In the genomic region with DNA sequence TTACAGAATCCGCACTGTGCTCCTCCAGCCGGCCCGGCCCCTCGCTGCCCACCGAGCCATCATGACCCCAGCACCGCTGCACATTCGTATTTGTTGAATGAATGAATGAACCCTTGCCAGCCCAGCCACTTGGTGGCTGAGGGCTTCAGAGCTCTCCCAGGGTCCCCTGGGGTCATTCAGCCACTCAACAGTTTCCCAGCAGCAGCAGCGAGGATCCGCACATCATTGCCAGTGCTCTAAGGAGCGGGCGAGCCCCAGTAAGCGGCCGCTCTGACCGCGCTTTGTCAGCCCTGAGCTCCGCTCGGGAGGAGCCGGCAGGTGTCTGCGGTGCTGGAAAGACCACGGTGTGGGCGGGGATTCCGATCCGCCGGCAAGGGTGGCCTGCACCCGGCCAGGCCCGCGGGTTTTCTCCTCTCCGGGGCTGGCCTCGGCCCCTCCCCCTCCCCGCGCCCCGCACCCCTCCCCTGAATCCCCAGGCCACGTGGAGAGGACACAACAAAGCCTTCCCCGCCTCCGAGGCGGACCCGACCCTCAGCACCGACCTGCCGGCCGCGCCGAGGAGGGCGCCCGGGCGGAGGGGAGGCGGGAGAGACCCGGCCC, we compare ENCODE assay signal across 8 cellular contexts. TPM values are rescaled to one million over a fixed set of nuclear protein-coding genes. Genes with fewer than 3 reads are reported as not detected.
DNase-seq lines count a peak whose midpoint lies in the region; ATAC-seq and TF ChIP-seq lines count a peak whose summit lies in the region.

No MANE protein-coding gene starts in this region.

- no peaks in the 10 kb centered on the region for H3K9me3 ChIP-seq in smooth muscle cell (replicated peaks; ENCODE audit: low read depth)

- peak overlapping the region; percentile 90 for H3K4me2 ChIP-seq in smooth muscle cell

- H4K20me1 ChIP-seq in smooth muscle cell (ENCODE audit: low read depth): peaks cover 17% of the 10 kb centered on the region

- H2AFZ ChIP-seq in smooth muscle cell (ENCODE audit: low read depth): peak overlapping the region; percentile 54

- no peak for TF ChIP-seq CTCF in smooth muscle cell (IDR thresholded peaks at IDR 0.05; ENCODE audit: borderline replicate concordance, insufficient read depth, poor library complexity, severe bottlenecking)

- DNase-seq in NCI-H2107 (lab: John Stamatoyannopoulos, UW): peak; percentile 45
- no peak for DNase-seq in NCI-H2107 treated with DMSO at 0.1 percent for 48 hours (lab: John Stamatoyannopoulos, UW; ENCODE audit: unreplicated experiment)
- DNase-seq in HuH-7 (ENCODE audit: low spot score): peak; percentile 87
- peak; percentile 20 for DNase-seq in amniotic epithelial cell (ENCODE audit: low read depth)
- DNase-seq in smooth muscle cell (lab: John Stamatoyannopoulos, UW; ENCODE audit: unreplicated experiment): peak; percentile 14
- no peak for DNase-seq in putamen (ENCODE audit: low spot score)

- no peaks in the 10 kb centered on the region for H3K27me3 ChIP-seq in smooth muscle cell (ENCODE audit: low read depth)

- H3K4me3 ChIP-seq in iPS-11a (ENCODE audit: low read depth, low read length): peak overlapping the region; percentile 57
- H3K4me3 ChIP-seq in smooth muscle cell: peak overlapping the region; percentile 71

- no peaks in the 10 kb centered on the region for H3F3A ChIP-seq in smooth muscle cell (ENCODE audit: low read depth)

- peaks cover 8% of the 10 kb centered on the region for H3K4me1 ChIP-seq in smooth muscle cell (ENCODE audit: low read depth)

- H3K9ac ChIP-seq in smooth muscle cell (ENCODE audit: low read depth): no peak overlapping the region

- 7% methylated on average over 26 of the region's 47 CpGs for whole genome bisulfite sequencing in smooth muscle cell (ENCODE audit: low lambda C conversion rate)

- ATAC-seq in SK-N-SH treated with all-trans-retinoic acid at 6 μM for 48 hours: peak; percentile 75

- H3K79me2 ChIP-seq in smooth muscle cell (ENCODE audit: low read depth): no peaks in the 10 kb centered on the region

- H3K27ac ChIP-seq in smooth muscle cell (ENCODE audit: low read depth): no peak overlapping the region

- H3K36me3 ChIP-seq in smooth muscle cell (ENCODE audit: low read depth): no peaks in the 10 kb centered on the region

TF ChIP-seq in SK-N-SH treated with all-trans-retinoic acid at 6 μM for 48 hours, 23 proteins besides CTCF, POLR2A, EP300 and RAD21:
- TF ChIP-seq, protein P1, sequence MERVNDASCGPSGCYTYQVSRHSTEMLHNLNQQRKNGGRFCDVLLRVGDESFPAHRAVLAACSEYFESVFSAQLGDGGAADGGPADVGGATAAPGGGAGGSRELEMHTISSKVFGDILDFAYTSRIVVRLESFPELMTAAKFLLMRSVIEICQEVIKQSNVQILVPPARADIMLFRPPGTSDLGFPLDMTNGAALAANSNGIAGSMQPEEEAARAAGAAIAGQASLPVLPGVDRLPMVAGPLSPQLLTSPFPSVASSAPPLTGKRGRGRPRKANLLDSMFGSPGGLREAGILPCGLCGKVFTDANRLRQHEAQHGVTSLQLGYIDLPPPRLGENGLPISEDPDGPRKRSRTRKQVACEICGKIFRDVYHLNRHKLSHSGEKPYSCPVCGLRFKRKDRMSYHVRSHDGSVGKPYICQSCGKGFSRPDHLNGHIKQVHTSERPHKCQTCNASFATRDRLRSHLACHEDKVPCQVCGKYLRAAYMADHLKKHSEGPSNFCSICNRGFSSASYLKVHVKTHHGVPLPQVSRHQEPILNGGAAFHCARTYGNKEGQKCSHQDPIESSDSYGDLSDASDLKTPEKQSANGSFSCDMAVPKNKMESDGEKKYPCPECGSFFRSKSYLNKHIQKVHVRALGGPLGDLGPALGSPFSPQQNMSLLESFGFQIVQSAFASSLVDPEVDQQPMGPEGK (CRISPR knock-in tag; IDR thresholded peaks at IDR 0.05; ENCODE audit: borderline replicate concordance): no peak
- no peak for TF ChIP-seq ZFP30 (CRISPR knock-in tag; IDR thresholded peaks at IDR 0.05)
- TF ChIP-seq ZC3H10 (CRISPR knock-in tag; IDR thresholded peaks at IDR 0.05): no peak
- TF ChIP-seq ESRRG (CRISPR knock-in tag; IDR thresholded peaks at IDR 0.05): no peak
- TF ChIP-seq SNAI2 (CRISPR knock-in tag; IDR thresholded peaks at IDR 0.05): no peak
- TF ChIP-seq, protein P2, sequence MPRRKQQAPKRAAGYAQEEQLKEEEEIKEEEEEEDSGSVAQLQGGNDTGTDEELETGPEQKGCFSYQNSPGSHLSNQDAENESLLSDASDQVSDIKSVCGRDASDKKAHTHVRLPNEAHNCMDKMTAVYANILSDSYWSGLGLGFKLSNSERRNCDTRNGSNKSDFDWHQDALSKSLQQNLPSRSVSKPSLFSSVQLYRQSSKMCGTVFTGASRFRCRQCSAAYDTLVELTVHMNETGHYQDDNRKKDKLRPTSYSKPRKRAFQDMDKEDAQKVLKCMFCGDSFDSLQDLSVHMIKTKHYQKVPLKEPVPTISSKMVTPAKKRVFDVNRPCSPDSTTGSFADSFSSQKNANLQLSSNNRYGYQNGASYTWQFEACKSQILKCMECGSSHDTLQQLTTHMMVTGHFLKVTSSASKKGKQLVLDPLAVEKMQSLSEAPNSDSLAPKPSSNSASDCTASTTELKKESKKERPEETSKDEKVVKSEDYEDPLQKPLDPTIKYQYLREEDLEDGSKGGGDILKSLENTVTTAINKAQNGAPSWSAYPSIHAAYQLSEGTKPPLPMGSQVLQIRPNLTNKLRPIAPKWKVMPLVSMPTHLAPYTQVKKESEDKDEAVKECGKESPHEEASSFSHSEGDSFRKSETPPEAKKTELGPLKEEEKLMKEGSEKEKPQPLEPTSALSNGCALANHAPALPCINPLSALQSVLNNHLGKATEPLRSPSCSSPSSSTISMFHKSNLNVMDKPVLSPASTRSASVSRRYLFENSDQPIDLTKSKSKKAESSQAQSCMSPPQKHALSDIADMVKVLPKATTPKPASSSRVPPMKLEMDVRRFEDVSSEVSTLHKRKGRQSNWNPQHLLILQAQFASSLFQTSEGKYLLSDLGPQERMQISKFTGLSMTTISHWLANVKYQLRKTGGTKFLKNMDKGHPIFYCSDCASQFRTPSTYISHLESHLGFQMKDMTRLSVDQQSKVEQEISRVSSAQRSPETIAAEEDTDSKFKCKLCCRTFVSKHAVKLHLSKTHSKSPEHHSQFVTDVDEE (CRISPR knock-in tag; IDR thresholded peaks at IDR 0.05): no peak
- no peak for TF ChIP-seq BACH2 (CRISPR knock-in tag; IDR thresholded peaks at IDR 0.05; ENCODE audit: borderline replicate concordance)
- no peak for TF ChIP-seq TCF4 (CRISPR knock-in tag; IDR thresholded peaks at IDR 0.05; ENCODE audit: borderline replicate concordance)
- TF ChIP-seq, protein P3, sequence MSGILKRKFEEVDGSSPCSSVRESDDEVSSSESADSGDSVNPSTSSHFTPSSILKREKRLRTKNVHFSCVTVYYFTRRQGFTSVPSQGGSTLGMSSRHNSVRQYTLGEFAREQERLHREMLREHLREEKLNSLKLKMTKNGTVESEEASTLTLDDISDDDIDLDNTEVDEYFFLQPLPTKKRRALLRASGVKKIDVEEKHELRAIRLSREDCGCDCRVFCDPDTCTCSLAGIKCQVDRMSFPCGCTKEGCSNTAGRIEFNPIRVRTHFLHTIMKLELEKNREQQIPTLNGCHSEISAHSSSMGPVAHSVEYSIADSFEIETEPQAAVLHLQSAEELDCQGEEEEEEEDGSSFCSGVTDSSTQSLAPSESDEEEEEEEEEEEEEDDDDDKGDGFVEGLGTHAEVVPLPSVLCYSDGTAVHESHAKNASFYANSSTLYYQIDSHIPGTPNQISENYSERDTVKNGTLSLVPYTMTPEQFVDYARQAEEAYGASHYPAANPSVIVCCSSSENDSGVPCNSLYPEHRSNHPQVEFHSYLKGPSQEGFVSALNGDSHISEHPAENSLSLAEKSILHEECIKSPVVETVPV (CRISPR knock-in tag; IDR thresholded peaks at IDR 0.05): no peak

RNA-seq across cellular contexts. Expression of a gene that starts 0.6 kb away (rescaled TPM):
- total RNA-seq in smooth muscle cell: 6.8 and 8.1 TPM in 2 replicates
- polyA plus RNA-seq in smooth muscle cell: 23.3 and 26.9 TPM in 2 replicates

Comparison
In these comparisons a context has a peak if more than half of its experiments do, and no peak if none do; other contexts are left out.
1. DNase-seq: peak in NCI-H2107 (single experiment), HuH-7 (single experiment), amniotic epithelial cell (single experiment) and smooth muscle cell (single experiment); none in NCI-H2107 treated with DMSO at 0.1 percent for 48 hours (single experiment) and putamen (single experiment).